In genomic region chr19:45334881-45335280, GRCh38 we compare ENCODE assay signal across 8 cellular contexts. TPM values are rescaled to one million over a fixed set of nuclear protein-coding genes. Genes with fewer than 3 reads are reported as not detected.
"Had no signal": no experiment of that assay in that cellular context is flagged by ENCODE, and none has a peak within 500 bp of the region (broad histone marks: within the 10 kb centered on the region; RNA-seq: fewer than 3 reads in every experiment).

No MANE protein-coding gene starts in this region.

RNA-seq across cellular contexts. Expression of gene KLC3, which starts 5.7 kb away (rescaled TPM):
- total RNA-seq: subcutaneous adipose tissue, thoracic aorta, tibial nerve, transverse colon had no signal

RNA-seq across cellular contexts. Expression of gene CKM, which starts 12.2 kb away (rescaled TPM):
- total RNA-seq: subcutaneous adipose tissue, suprapubic skin, temporal lobe, upper lobe of left lung, vagina had no signal
